Comparison of ENCODE assay signal across 9 cellular contexts in the genomic region with DNA sequence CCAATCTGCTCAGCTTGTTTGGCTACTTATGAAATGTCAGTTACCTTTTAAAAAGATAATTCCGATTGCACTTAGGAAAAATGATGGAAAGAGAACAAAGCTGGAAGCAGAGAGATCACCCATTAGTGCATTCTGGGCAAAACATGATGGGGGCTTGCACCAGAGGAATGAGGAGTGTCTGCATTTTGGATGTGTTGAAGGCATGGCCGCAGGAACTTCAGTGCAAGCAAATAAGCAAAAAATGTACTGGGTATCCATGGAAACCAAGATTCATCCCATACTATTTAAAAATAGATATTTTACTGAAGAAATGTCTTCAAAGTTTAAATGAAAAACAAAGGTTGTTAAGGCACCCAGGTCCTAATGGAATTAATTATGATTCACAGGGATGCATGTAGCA.
"Had no signal": no experiment of that assay in that cellular context is flagged by ENCODE, and none has a peak within 500 bp of the region (broad histone marks: within the 10 kb centered on the region; RNA-seq: fewer than 3 reads in every experiment).

No MANE protein-coding gene starts in this region.

- H3K36me3 ChIP-seq: HAP-1 had no signal

- H3K27ac ChIP-seq: GM23248 had no signal

- H3K4me1 ChIP-seq: HAP-1 had no signal

- H3K9me3 ChIP-seq: HAP-1 had no signal

- H3K4me3 ChIP-seq: GM23248, GM23338, HAP-1 had no signal

- DNase-seq: GM23248, GOT3, H7, H9, HCEC 1CT, HFFc6 had no signal

- H3K4me2 ChIP-seq: GM23338 had no signal

- H3K9ac ChIP-seq: GM23248 had no signal

- ATAC-seq: GM23338, HCT116 had no signal

- H2AFZ ChIP-seq: GM23248, GM23338 had no signal
